ENCODE assay signal across 19 cellular contexts in genomic region chr2:118010470-118010869, GRCh38. TPM values are rescaled to one million over a fixed set of nuclear protein-coding genes. Genes with fewer than 3 reads are reported as not detected.
DNase-seq lines count a peak whose midpoint lies in the region; ATAC-seq, FAIRE-seq and TF ChIP-seq lines count a peak whose summit lies in the region.
"Had no signal": no experiment of that assay in that cellular context is flagged by ENCODE, and none has a peak within 500 bp of the region (broad histone marks: within the 10 kb centered on the region; RNA-seq: fewer than 3 reads in every experiment).

No MANE protein-coding gene starts in this region.

- intact Hi-C loops in HepG2 (cut with micrococcal nuclease; ENCODE audit: unreplicated experiment) (no loop called here), right lobe of liver (cut with DNase I) (no loop called here), K562 (cut with micrococcal nuclease) (no loop called here), ascending aorta (cut with DNase I) (loop anchor here (5.0 to 10.0 kb wide), 3 partner anchors 77 to 198 kb away; partner anchors contain the start of genes DDX18 and INSIG2)

- no peak for TF ChIP-seq EP300 in HepG2 (IDR thresholded peaks at IDR 0.05; ENCODE audit: low read depth in 2 of 2, low read length in 2 of 2)
- TF ChIP-seq EP300 in HepG2 (CRISPR knock-in tag; IDR thresholded peaks at IDR 0.05; ENCODE audit: borderline replicate concordance): no peak
- peak; percentile 50; the same call in 1 of the 2 replicates for TF ChIP-seq EP300 in K562 (IDR thresholded peaks at IDR 0.05; ENCODE audit: low read length)

- H3K9ac ChIP-seq in HepG2 (ENCODE audit: insufficient read depth, low read depth, low read length) (no peak overlapping the region), MM.1S (ENCODE audit: low read length) (no peak overlapping the region), K562 (ENCODE audit: insufficient read depth in 1 of 2, low read depth in 2 of 2, low read length in 2 of 2) (no peak overlapping the region)

- H3K27me3 ChIP-seq in HepG2 (ENCODE audit: control insufficient read depth in 1 of 2, insufficient read depth in 2 of 2, low read length in 2 of 2): no peaks in the 10 kb centered on the region
- H3K27me3 ChIP-seq in right lobe of liver: no peaks in the 10 kb centered on the region
- H3K27me3 ChIP-seq in MM.1S (replicated peaks; ENCODE audit: insufficient read depth, low read length): no peaks in the 10 kb centered on the region
- H3K27me3 ChIP-seq in K562 (ENCODE audit: control insufficient read depth in 2 of 2, insufficient read depth in 2 of 2, low read length in 2 of 2): no peaks in the 10 kb centered on the region
- H3K27me3 ChIP-seq in effector memory CD4-positive, alpha-beta T cell (replicated peaks; ENCODE audit: control insufficient read depth, insufficient read depth, low read length, poor library complexity, severe bottlenecking): no peaks in the 10 kb centered on the region
- no peaks in the 10 kb centered on the region for H3K27me3 ChIP-seq in ascending aorta

- no peak for TF ChIP-seq RAD21 in HepG2 (CRISPR knock-in tag; IDR thresholded peaks at IDR 0.05)
- no peak for TF ChIP-seq RAD21 in K562 (CRISPR knock-in tag; conservative IDR thresholded peaks at IDR 0.05 in 1 of 2, IDR thresholded peaks at IDR 0.05 in 1 of 2)

- H3K4me3 ChIP-seq in HepG2 (replicated peaks in 1 of 3; ENCODE audit: insufficient read depth in 1 of 3, low read depth in 2 of 3, low read length in 3 of 3) (no peak overlapping the region), right lobe of liver (no peak overlapping the region), MM.1S (ENCODE audit: low read length) (no peak overlapping the region), K562 (no peak overlapping the region), ascending aorta (no peak overlapping the region)
- H3K4me3 ChIP-seq in effector memory CD4-positive, alpha-beta T cell (ENCODE audit: insufficient read depth, low read depth, low read length, poor library complexity, severe bottlenecking): no peak overlapping the region
- H3K4me3 ChIP-seq: HAP-1 had no signal

- H3K27ac ChIP-seq in HepG2 (ENCODE audit: extremely low read length, insufficient read depth, low read length) (no peak overlapping the region), right lobe of liver (no peak overlapping the region), MM.1S (ENCODE audit: low read length) (peak overlapping the region; percentile 2; the same call in 1 of the 2 replicates), K562 (ENCODE audit: extremely low read depth, low read depth, low read length) (no peak overlapping the region), ascending aorta (no peak overlapping the region)
- no peak overlapping the region for H3K27ac ChIP-seq in effector memory CD4-positive, alpha-beta T cell (ENCODE audit: insufficient read depth, low read length, poor library complexity, severe bottlenecking)
- H3K27ac ChIP-seq: C4-2B had no signal

- BruUV-seq in HepG2 (replicated peaks; lab: Mats Ljungman, UMichigan) (no TSS peak), K562 (replicated peaks; lab: Mats Ljungman, UMichigan) (no TSS peak)

- H3K4me3 Mint-ChIP-seq in effector memory CD8-positive, alpha-beta T cell: no peak overlapping the region

- in situ Hi-C loops in HepG2 (cut with HindIII; ENCODE audit: extremely low pct_ligation_motif_present, low pct_unique_long_range_greater_than_20kb) (no loop called here), K562 (cut with MboI) (no loop called here)

- TF ChIP-seq CTCF in HepG2 (CRISPR knock-in tag; IDR thresholded peaks at IDR 0.05): no peak
- no peak for TF ChIP-seq CTCF in right lobe of liver (IDR thresholded peaks at IDR 0.05)
- no peak for TF ChIP-seq CTCF in MM.1S (IDR thresholded peaks at IDR 0.05; ENCODE audit: low read length)
- no peak for TF ChIP-seq CTCF in K562 (IDR thresholded peaks at IDR 0.05 in 2 of 3, conservative IDR thresholded peaks at IDR 0.05 in 1 of 3; ENCODE audit: insufficient read depth in 2 of 3, low read depth in 1 of 3, low read length in 3 of 3)
- no peak for TF ChIP-seq CTCF in ascending aorta (IDR thresholded peaks at IDR 0.05)

- H3K27me3 Mint-ChIP-seq in effector memory CD8-positive, alpha-beta T cell: no peaks in the 10 kb centered on the region

- H3F3A ChIP-seq in MM.1S (ENCODE audit: insufficient read depth, low read length): peaks cover 17% of the 10 kb centered on the region

- peaks cover 10 to 33% of the 10 kb centered on the region in 2 experiments for H3K36me3 ChIP-seq in HepG2 (replicated peaks in 1 of 2; ENCODE audit: control insufficient read depth in 1 of 2, insufficient read depth in 2 of 2, low read length in 2 of 2)
- H3K36me3 ChIP-seq in right lobe of liver: peaks cover 0 to 29% (median 12%) of the 10 kb centered on the region in 4 donors
- H3K36me3 ChIP-seq in MM.1S (replicated peaks; ENCODE audit: insufficient read depth, low read length): peaks cover 15% of the 10 kb centered on the region
- peaks cover 31% of the 10 kb centered on the region; the same call in 2 of the 3 replicates for H3K36me3 ChIP-seq in K562 (ENCODE audit: control insufficient read depth, insufficient read depth, low read length)
- peaks cover 22% of the 10 kb centered on the region for H3K36me3 ChIP-seq in effector memory CD4-positive, alpha-beta T cell (ENCODE audit: control insufficient read depth, insufficient read depth, low read length)
- peaks cover 19 to 34% of the 10 kb centered on the region in 2 donors for H3K36me3 ChIP-seq in ascending aorta

- no peak for TF ChIP-seq POLR2A in HepG2 (IDR thresholded peaks at IDR 0.05; ENCODE audit: insufficient read depth in 1 of 2, low read depth in 2 of 2, low read length in 2 of 2)
- no peak for TF ChIP-seq POLR2A in right lobe of liver (IDR thresholded peaks at IDR 0.05)
- no peak for TF ChIP-seq POLR2A in K562 (conservative IDR thresholded peaks at IDR 0.05)

- H3K4me2 ChIP-seq in HepG2 (ENCODE audit: low read depth, low read length) (no peak overlapping the region), MM.1S (ENCODE audit: low read depth, low read length) (no peak overlapping the region), K562 (ENCODE audit: insufficient read depth, low read length) (no peak overlapping the region)

- H3K79me2 ChIP-seq in HepG2 (ENCODE audit: insufficient read depth, low read length): peaks cover 48% of the 10 kb centered on the region
- peaks cover 72% of the 10 kb centered on the region for H3K79me2 ChIP-seq in MM.1S (ENCODE audit: low read length)
- H3K79me2 ChIP-seq in K562 (ENCODE audit: control insufficient read depth, insufficient read depth, low read length): peaks cover 40% of the 10 kb centered on the region

- no peak for ATAC-seq in HepG2
- ATAC-seq in right lobe of liver: no peak
- ATAC-seq in K562: no peak
- ATAC-seq in effector memory CD8-positive, alpha-beta T cell (replicated peaks): no peak

- H4K20me1 ChIP-seq in HepG2 (ENCODE audit: insufficient read depth, low read length) (peaks cover 29% of the 10 kb centered on the region), MM.1S (ENCODE audit: insufficient read depth, low read length) (peaks cover 18% of the 10 kb centered on the region), K562 (replicated peaks; ENCODE audit: control insufficient read depth, insufficient read depth, low read length) (peaks cover 23% of the 10 kb centered on the region; the same call in 1 of the 2 replicates)

- POLR2A ChIA-PET in HepG2 (lab: Yijun Ruan, JAX): no interaction called here
- POLR2A ChIA-PET in K562 (lab: Yijun Ruan, JAX): no interaction called here

- H3K4me1 ChIP-seq in HepG2 (ENCODE audit: insufficient read depth, low read length) (peaks cover 25% of the 10 kb centered on the region), right lobe of liver (peaks cover 0 to 26% (median 0%) of the 10 kb centered on the region in 4 donors), MM.1S (ENCODE audit: low read length) (peaks cover 41% of the 10 kb centered on the region), K562 (replicated peaks in 1 of 2; ENCODE audit: control insufficient read depth in 2 of 2, insufficient read depth in 2 of 2, low read length in 2 of 2) (peaks cover 14 to 18% of the 10 kb centered on the region in 2 experiments; a peak in 4 of 5 replicates), ascending aorta (peaks cover 3 to 4% of the 10 kb centered on the region in 2 donors)
- peaks cover 16% of the 10 kb centered on the region for H3K4me1 ChIP-seq in effector memory CD4-positive, alpha-beta T cell (ENCODE audit: control insufficient read depth, insufficient read depth, low read length, poor library complexity, severe bottlenecking)

- no peaks in the 10 kb centered on the region for H3K9me3 Mint-ChIP-seq in effector memory CD8-positive, alpha-beta T cell

- H3K4me1 Mint-ChIP-seq in effector memory CD8-positive, alpha-beta T cell (ENCODE audit: low read depth in 2 of 2): peaks cover 27 to 33% of the 10 kb centered on the region in 2 donors

- no peaks in the 10 kb centered on the region for H3K9me1 ChIP-seq in K562 (ENCODE audit: control insufficient read depth, insufficient read depth, low read length)

- H3K9me3 ChIP-seq in HepG2 (ENCODE audit: low read length): no peaks in the 10 kb centered on the region
- H3K9me3 ChIP-seq in right lobe of liver: no peaks in the 10 kb centered on the region
- no peaks in the 10 kb centered on the region for H3K9me3 ChIP-seq in MM.1S (replicated peaks; ENCODE audit: insufficient read depth, low read length)
- no peaks in the 10 kb centered on the region for H3K9me3 ChIP-seq in K562 (replicated peaks; ENCODE audit: control insufficient read depth, insufficient read depth, low read depth, low read length)
- no peaks in the 10 kb centered on the region for H3K9me3 ChIP-seq in effector memory CD4-positive, alpha-beta T cell (ENCODE audit: control insufficient read depth, low read length)
- H3K9me3 ChIP-seq in ascending aorta: no peaks in the 10 kb centered on the region
- H3K9me3 ChIP-seq: HAP-1 had no signal

- H3K9me2 ChIP-seq in MM.1S (replicated peaks; ENCODE audit: insufficient read depth, low read length): no peaks in the 10 kb centered on the region

- H3K36me3 Mint-ChIP-seq in effector memory CD8-positive, alpha-beta T cell (ENCODE audit: insufficient read depth): peaks cover 44% of the 10 kb centered on the region

- CTCF ChIA-PET in HepG2 (lab: Yijun Ruan, JAX; ENCODE audit: low intra/inter-chr PET ratio, low total read pairs): no interaction called here
- CTCF ChIA-PET in K562 (lab: Yijun Ruan, JAX; ENCODE audit: low intra/inter-chr PET ratio): no interaction called here

- peak overlapping the region in 1 of 2 donors; percentile 0 for H3K27ac Mint-ChIP-seq in effector memory CD8-positive, alpha-beta T cell

- DNase-seq in HepG2 (ENCODE audit: low spot score): no peak
- DNase-seq in right lobe of liver: no peak
- no peak for DNase-seq in MM.1S
- DNase-seq in K562 (ENCODE audit: extremely low read depth in 1 of 4, low spot score in 3 of 4): peak in 3 of 4 experiments; percentile 26 to 48 (median 35)
- no peak for DNase-seq in effector memory CD4-positive, alpha-beta T cell
- DNase-seq in effector memory CD8-positive, alpha-beta T cell: no peak
- DNase-seq in ascending aorta (ENCODE audit: low spot score in 2 of 2): no peak
- DNase-seq: DMS79; MV-4-11; NCI-H1417 treated with DMSO at 0.1 percent for 48 hours; NCI-H2029; NCI-H2171; NCI-H446; NCI-H69; NK-92 treated with Interleukin-12 subunit alpha and Interleukin-12 subunit beta, amount 100 ng/mL, for 24 hours; SIG-M5 had no signal

- H2AFZ ChIP-seq in HepG2 (ENCODE audit: low read length) (no peak overlapping the region), MM.1S (ENCODE audit: low read length) (no peak overlapping the region), K562 (ENCODE audit: low read depth, low read length) (no peak overlapping the region)

- peak; percentile 8 for FAIRE-seq in HepG2 (lab: Jason Lieb, UNC)
- FAIRE-seq in K562 (lab: Jason Lieb, UNC): peak; percentile 71
- FAIRE-seq: D721Med had no signal

RNA-seq across cellular contexts. Expression of gene CCDC93, which starts 3.4 kb away (rescaled TPM):
- 28.7 and 37.2 TPM in 2 replicates for total RNA-seq in HepG2 (2016; rRNA removed; fragmentation: Illumina TruSeq; extraction: Trizol)
- 4.8 and 7.0 TPM in 2 replicates for total RNA-seq in HepG2 (2016; cell fraction: cytosol; rRNA removed; fragmentation: Illumina TruSeq; extraction: Trizol; ENCODE audit: low read depth)
- total RNA-seq in HepG2 (2016; cell fraction: insoluble cytoplasmic fraction; rRNA removed; fragmentation: Illumina TruSeq; extraction: Trizol): 29.0 and 39.3 TPM in 2 replicates
- total RNA-seq in HepG2 (2016; cell fraction: membrane; rRNA removed; fragmentation: Illumina TruSeq; extraction: Trizol): 8.2 and 11.3 TPM in 2 replicates
- total RNA-seq in HepG2 (2016; cell fraction: nucleus; rRNA removed; fragmentation: Illumina TruSeq; extraction: Trizol): 89.0 and 99.4 TPM in 2 replicates
- polyA plus RNA-seq in HepG2 (2011; rRNA removed): 53.2 and 58.5 TPM in 2 replicates
- 11.3 and 14.8 TPM in 2 replicates for polyA plus RNA-seq in HepG2 (2011; cell fraction: cytosol; rRNA removed)
- polyA plus RNA-seq in HepG2 (2011; cell fraction: nucleus; rRNA removed): 273 and 279 TPM in 2 replicates
- polyA plus RNA-seq in HepG2 (2012): 43.0 and 43.1 TPM in 2 replicates
- polyA plus RNA-seq in HepG2 (2016; cell fraction: cytosol; fragmentation: Illumina TruSeq; extraction: Trizol; ENCODE audit: low read depth): 1.2 and 1.5 TPM in 2 replicates
- polyA plus RNA-seq in HepG2 (2016; cell fraction: insoluble cytoplasmic fraction; fragmentation: Illumina TruSeq; extraction: Trizol; ENCODE audit: low read depth): 18.5 and 21.6 TPM in 2 replicates
- 2.5 and 3.4 TPM in 2 replicates for polyA plus RNA-seq in HepG2 (2016; cell fraction: membrane; fragmentation: Illumina TruSeq; extraction: Trizol; ENCODE audit: low read depth)
- 177 and 193 TPM in 2 replicates for polyA plus RNA-seq in HepG2 (2016; cell fraction: nucleus; fragmentation: Illumina TruSeq; extraction: Trizol; ENCODE audit: insufficient read depth, low read depth)
- polyA minus RNA-seq in HepG2 (2011; rRNA and poly(A)+ RNA removed; ENCODE audit: low replicate concordance): 12.3 and 25.2 TPM in 2 replicates
- 11.3 and 12.0 TPM in 2 replicates for polyA minus RNA-seq in HepG2 (2011; cell fraction: cytosol; rRNA and poly(A)+ RNA removed)
- 141 and 162 TPM in 2 replicates for polyA minus RNA-seq in HepG2 (2011; cell fraction: nucleus; rRNA and poly(A)+ RNA removed)
- 10 to 100 TPM; 12.5 to 15.9 (median 14.6) TPM for total RNA-seq in right lobe of liver
- 33.4 and 55.4 TPM in 2 replicates for total RNA-seq in K562 (2011; cell fraction: chromatin; rRNA removed; ENCODE audit: low replicate concordance)
- 16.0 and 23.0 TPM in 2 replicates for total RNA-seq in K562 (2011; cell fraction: nucleolus; rRNA removed)
- total RNA-seq in K562 (2011; cell fraction: nucleoplasm; rRNA removed): 29.9 TPM in 2 replicates
- 9.6 and 10.8 TPM in 2 replicates for total RNA-seq in K562 (2014; rRNA removed)
- total RNA-seq in K562 (2014; rRNA removed; fragmentation: Illumina TruSeq; extraction: Trizol): 12.4 and 12.7 TPM in 2 replicates
- 19.3 and 20.7 TPM in 2 replicates for total RNA-seq in K562 (2015; rRNA removed; fragmentation: Illumina TruSeq; extraction: Trizol)
- 11.1 and 14.1 TPM in 2 replicates for total RNA-seq in K562 (2021)
- 13.7 and 22.8 TPM in 2 replicates for polyA plus RNA-seq in K562 (2011; rRNA removed)
- polyA plus RNA-seq in K562 (2011; cell fraction: cytosol; rRNA removed): 4.3 and 9.2 TPM in 2 replicates
- 94.9 and 129 TPM in 2 replicates for polyA plus RNA-seq in K562 (2011; cell fraction: nucleus; rRNA removed)
- 8.9 and 11.6 TPM in 2 replicates for polyA plus RNA-seq in K562 (2012)
- polyA plus RNA-seq in K562 (2014; fragmentation: Illumina TruSeq; extraction: Trizol): 11.3 and 15.3 TPM in 2 replicates
- polyA plus RNA-seq in K562 (2014; fragmentation: Nextera tagmentation; extraction: Ambion mirVana): 1 to 10 TPM; 3.3 to 3.6 TPM
- polyA plus RNA-seq in K562 (2014; rRNA removed): 11.6 and 12.2 TPM in 2 replicates
- 11.7 and 21.5 TPM in 2 replicates for polyA minus RNA-seq in K562 (2011; rRNA and poly(A)+ RNA removed)
- 6.0 and 6.9 TPM in 2 replicates for polyA minus RNA-seq in K562 (2011; cell fraction: cytosol; rRNA and poly(A)+ RNA removed)
- 27.1 and 60.1 TPM in 2 replicates for polyA minus RNA-seq in K562 (2011; cell fraction: nucleus; rRNA and poly(A)+ RNA removed)
- 6.3 TPM for total RNA-seq in ascending aorta

Comparison
In these comparisons a context has a peak if more than half of its experiments do, and no peak if none do; other contexts are left out.
1. DNase-seq: peak in K562 (3 of 4); none in HepG2 (single experiment), right lobe of liver (0 of 3), MM.1S (single experiment), effector memory CD4-positive, alpha-beta T cell (0 of 3), effector memory CD8-positive, alpha-beta T cell (0 of 3) and ascending aorta (0 of 2).
2. Of the 241 proteins assayed by ChIP-seq in both HepG2 and K562: peak only in HepG2: none; only in K562: DPF2, EP300, HDAC1, HDAC2, KDM1A, KLF16 and 5 more; in both: none; in neither: 228; mixed calls (peak in some experiments, not most) for 2.